Comparison of ENCODE assay signal across 25 cellular contexts in genomic region chr20:58198384-58198783, GRCh38. TPM values are rescaled to one million over a fixed set of nuclear protein-coding genes. Genes with fewer than 3 reads are reported as not detected.
A peak's percentile ranks its signal among the peaks of the same experiment; 100 is the strongest.
DNase-seq lines count a peak whose midpoint lies in the region; FAIRE-seq and TF ChIP-seq lines count a peak whose summit lies in the region.
"Had no signal": no experiment of that assay in that cellular context is flagged by ENCODE, and none has a peak within 500 bp of the region (broad histone marks: within the 10 kb centered on the region; RNA-seq: fewer than 3 reads in every experiment).

No MANE protein-coding gene starts in this region.

- DNase-seq in BE2C = no peak
- DNase-seq in HTR-8/SVneo (ENCODE audit: insufficient read length, low spot score) = no peak
- DNase-seq in endodermal cell = no peak
- DNase-seq in osteoblast (ENCODE audit: insufficient read length, low spot score, missing footprints) = peak; percentile 63
- no peak for DNase-seq in OCI-LY7 (ENCODE audit: low spot score)
- no peak for DNase-seq in ascending aorta (ENCODE audit: low spot score in 2 of 2)
- no peak for DNase-seq in SIG-M5 treated with dmso at 0.1 percent for 504 hours (lab: John Stamatoyannopoulos, UW; ENCODE audit: unreplicated experiment)
- DNase-seq: ACHN; Caco-2; CD4-positive, alpha-beta T cell; DMS153; DMS79; GDM1; GM23248; HCEC 1CT; IMR-90 had no signal

- H3K27me3 Mint-ChIP-seq in endodermal cell (ENCODE audit: insufficient read depth) = peaks cover 8% of the 10 kb centered on the region
- H3K27me3 Mint-ChIP-seq: CD4-positive, alpha-beta T cell had no signal

- no peaks in the 10 kb centered on the region for H3K36me3 ChIP-seq in BE2C
- H3K36me3 ChIP-seq in endodermal cell (ENCODE audit: control insufficient read depth, insufficient read depth, low read length) = no peaks in the 10 kb centered on the region
- no peaks in the 10 kb centered on the region for H3K36me3 ChIP-seq in osteoblast (ENCODE audit: insufficient read depth, low read length)
- H3K36me3 ChIP-seq in OCI-LY7 (ENCODE audit: insufficient read depth, low read length) = no peaks in the 10 kb centered on the region
- H3K36me3 ChIP-seq in ascending aorta = no peaks in the 10 kb centered on the region

- H3K4me3 Mint-ChIP-seq in endodermal cell = no peak overlapping the region
- H3K4me3 Mint-ChIP-seq: CD4-positive, alpha-beta T cell had no signal

- H2AFZ ChIP-seq in osteoblast (ENCODE audit: low read length) (no peak overlapping the region), OCI-LY7 (ENCODE audit: low read length) (no peak overlapping the region)
- H2AFZ ChIP-seq: GM23248 had no signal

- H3K9me2 ChIP-seq in OCI-LY7 (ENCODE audit: insufficient read depth, low read length) = no peaks in the 10 kb centered on the region

- 0 out of 2 replicates have a peak, but pooled peaks have one; percentile 7 for TF ChIP-seq CTCF in BE2C (IDR thresholded peaks at IDR 0.05; ENCODE audit: low read depth, low read length)
- TF ChIP-seq CTCF in endodermal cell (conservative IDR thresholded peaks at IDR 0.05) = peak; percentile 38
- no peak for TF ChIP-seq CTCF in osteoblast (IDR thresholded peaks at IDR 0.05; ENCODE audit: extremely low read depth, low read depth, low read length)
- TF ChIP-seq CTCF in OCI-LY7 (conservative IDR thresholded peaks at IDR 0.05; ENCODE audit: low read length) = no peak
- no peak for TF ChIP-seq CTCF in ascending aorta (IDR thresholded peaks at IDR 0.05)

- H3K27ac ChIP-seq in endodermal cell (ENCODE audit: low read depth, low read length) (no peak overlapping the region), osteoblast (ENCODE audit: low read depth, low read length) (no peak overlapping the region), OCI-LY7 (ENCODE audit: low read depth, low read length, poor library complexity, severe bottlenecking) (no peak overlapping the region), ascending aorta (no peak overlapping the region)
- H3K27ac ChIP-seq: C4-2B, GM23248, HL-60 had no signal

- peak; percentile 97 for FAIRE-seq in HTR-8/SVneo (lab: Jason Lieb, UNC)
- FAIRE-seq: GM12892, GM18507 had no signal

- no peaks in the 10 kb centered on the region for H3K36me3 Mint-ChIP-seq in endodermal cell (ENCODE audit: low read depth)

- no peak overlapping the region for H3K9ac ChIP-seq in endodermal cell (ENCODE audit: extremely low read depth, low read length, poor library complexity, severe bottlenecking)
- H3K9ac ChIP-seq: GM23248 had no signal

- H3K79me2 ChIP-seq in osteoblast (ENCODE audit: insufficient read depth, low read length) (no peaks in the 10 kb centered on the region), OCI-LY7 (ENCODE audit: insufficient read depth, low read depth, low read length) (no peaks in the 10 kb centered on the region)

- H3K4me2 ChIP-seq in osteoblast (ENCODE audit: insufficient read depth, low read length) = no peak overlapping the region
- H3K4me2 ChIP-seq in OCI-LY7 (ENCODE audit: low read length) = no peak overlapping the region

- H3K4me1 ChIP-seq in BE2C (no peaks in the 10 kb centered on the region), endodermal cell (ENCODE audit: control insufficient read depth, insufficient read depth, low read length) (no peaks in the 10 kb centered on the region), osteoblast (ENCODE audit: insufficient read depth, low read length) (no peaks in the 10 kb centered on the region), OCI-LY7 (ENCODE audit: insufficient read depth, low read length, poor library complexity, severe bottlenecking) (no peaks in the 10 kb centered on the region), ascending aorta (no peaks in the 10 kb centered on the region)
- H3K4me1 ChIP-seq: Caco-2 had no signal

- H3K27ac Mint-ChIP-seq in endodermal cell = no peak overlapping the region
- H3K27ac Mint-ChIP-seq: CD4-positive, alpha-beta T cell had no signal

- no peaks in the 10 kb centered on the region for H4K20me1 ChIP-seq in osteoblast (ENCODE audit: insufficient read depth, low read length)
- no peaks in the 10 kb centered on the region for H4K20me1 ChIP-seq in OCI-LY7 (ENCODE audit: insufficient read depth, low read length)

- peaks cover 7% of the 10 kb centered on the region for H3K9me3 Mint-ChIP-seq in endodermal cell
- H3K9me3 Mint-ChIP-seq: CD4-positive, alpha-beta T cell had no signal

- H3K9me3 ChIP-seq in BE2C (no peaks in the 10 kb centered on the region), endodermal cell (ENCODE audit: control insufficient read depth, low read length) (no peaks in the 10 kb centered on the region), osteoblast (ENCODE audit: low read depth, low read length) (no peaks in the 10 kb centered on the region), OCI-LY7 (ENCODE audit: low read length) (no peaks in the 10 kb centered on the region), ascending aorta (no peaks in the 10 kb centered on the region)

- BruUV-seq in OCI-LY7 (replicated peaks; lab: Mats Ljungman, UMichigan) = no TSS peak

- no peak overlapping the region for H3K4me3 ChIP-seq in BE2C (ENCODE audit: low read depth, low read length)
- H3K4me3 ChIP-seq in endodermal cell (ENCODE audit: low read length) = no peak overlapping the region
- no peak overlapping the region for H3K4me3 ChIP-seq in osteoblast (ENCODE audit: insufficient read depth, low read length)
- no peak overlapping the region for H3K4me3 ChIP-seq in OCI-LY7 (ENCODE audit: low read depth, low read length, poor library complexity, severe bottlenecking)
- H3K4me3 ChIP-seq in ascending aorta = no peak overlapping the region
- H3K4me3 ChIP-seq: GM23248 had no signal

- 90 to 98% methylated on average over 3 to 4 of the region's 4 CpGs for WGBS in endodermal cell (ENCODE audit: insufficient coverage in 1 of 2, insufficient read length in 1 of 2), 2 experiments

- H3K4me1 Mint-ChIP-seq in endodermal cell = no peaks in the 10 kb centered on the region

- intact Hi-C loops in OCI-LY7 (cut with micrococcal nuclease; ENCODE audit: unreplicated experiment) (no loop called here), ascending aorta (cut with DNase I) (no loop called here)

- CTCF ChIA-PET in OCI-LY7 (lab: Charles Lee; ENCODE audit: unreplicated experiment) = no interaction called here

- POLR2A ChIA-PET in OCI-LY7 (lab: Charles Lee) = no interaction called here

- H3K27me3 ChIP-seq in BE2C = no peaks in the 10 kb centered on the region
- H3K27me3 ChIP-seq in endodermal cell (ENCODE audit: control insufficient read depth, insufficient read depth, low read length, poor library complexity, severe bottlenecking) = no peaks in the 10 kb centered on the region
- peaks cover 4% of the 10 kb centered on the region for H3K27me3 ChIP-seq in osteoblast (ENCODE audit: insufficient read depth, low read length)
- no peaks in the 10 kb centered on the region for H3K27me3 ChIP-seq in ascending aorta

RNA-seq across cellular contexts. Expression of gene ANKRD60, which starts 30.1 kb away (rescaled TPM):
- not detected for polyA plus RNA-seq in BE2C (2012; ENCODE audit: insufficient read depth, insufficient read length, low read depth)
- total RNA-seq in endodermal cell (not detected), osteoblast (not detected in 2 replicates), OCI-LY7 (2022) (not detected in 2 replicates), ascending aorta (not detected)
- not detected for polyA plus RNA-seq in endodermal cell (2013, experiment 1 of 2)
- polyA plus RNA-seq in endodermal cell (2013, experiment 2 of 2) = not detected
- total RNA-seq in OCI-LY7 (2014; rRNA removed; shearing (Covaris generic)) = not detected in 2 replicates
- total RNA-seq: A172; Caco-2; CD4-positive, alpha-beta T cell; Daoy; GM23248; H4; HT1080; IMR-90 had no signal
- polyA plus RNA-seq: BJ, GM23248, IMR-90 had no signal

Comparison
In these comparisons a context has a peak if more than half of its experiments do, and no peak if none do; other contexts are left out.
1. CTCF ChIP-seq: peak in BE2C (single experiment) and endodermal cell (single experiment); none in osteoblast (single experiment), OCI-LY7 (single experiment) and ascending aorta (0 of 3).